Comparison of ENCODE assay signal across 9 cellular contexts in genomic region chr1:67716800-67717199, GRCh38. TPM values are rescaled to one million over a fixed set of nuclear protein-coding genes. Genes with fewer than 3 reads are reported as not detected.
DNase-seq lines count a peak whose midpoint lies in the region; ATAC-seq and TF ChIP-seq lines count a peak whose summit lies in the region.
"Had no signal": no experiment of that assay in that cellular context is flagged by ENCODE, and none has a peak within 500 bp of the region (broad histone marks: within the 10 kb centered on the region; RNA-seq: fewer than 3 reads in every experiment).

No MANE protein-coding gene starts in this region.

- H3K4me3 ChIP-seq in SJCRH30, result no peak overlapping the region
- H3K4me3 ChIP-seq in thyroid gland (replicated peaks in 1 of 3), result no peak overlapping the region
- H3K4me3 ChIP-seq in osteoblast (ENCODE audit: insufficient read depth, low read length), result no peak overlapping the region

- H3K36me3 ChIP-seq in SJCRH30 (no peaks in the 10 kb centered on the region), thyroid gland (no peaks in the 10 kb centered on the region), osteoblast (ENCODE audit: insufficient read depth, low read length) (no peaks in the 10 kb centered on the region)

- H3K27me3 Mint-ChIP-seq in activated CD8-positive, alpha-beta T cell treated with anti-CD3 and anti-CD28 coated beads, Interleukin-2, amount 10 ng/mL, durations not matched to agents 7 days and 5 days (ENCODE audit: low read depth), result peaks cover 2% of the 10 kb centered on the region

- POLR2A ChIA-PET in activated CD8-positive, alpha-beta T cell treated with anti-CD3 and anti-CD28 coated beads, Interleukin-2, amount 10 ng/mL, durations not matched to agents 7 days and 5 days (lab: Charles Lee), result no interaction called here

- H3K36me3 Mint-ChIP-seq in activated CD8-positive, alpha-beta T cell treated with anti-CD3 and anti-CD28 coated beads, Interleukin-2, amount 10 ng/mL, durations not matched to agents 7 days and 5 days (ENCODE audit: low read depth), result no peaks in the 10 kb centered on the region

- ATAC-seq in activated CD8-positive, alpha-beta T cell treated with anti-CD3 and anti-CD28 coated beads, Interleukin-2, amount 10 ng/mL, durations not matched to agents 7 days and 5 days, result no peak
- no peak for ATAC-seq in GM19023 (IDR thresholded peaks at IDR 0.05; ENCODE audit: unreplicated experiment)

- H3K27ac Mint-ChIP-seq in activated CD8-positive, alpha-beta T cell treated with anti-CD3 and anti-CD28 coated beads, Interleukin-2, amount 10 ng/mL, durations not matched to agents 7 days and 5 days, result no peak overlapping the region

- H3K27ac ChIP-seq in SJCRH30, result peak overlapping the region; percentile 25; the same call in 1 of the 2 replicates
- H3K27ac ChIP-seq in thyroid gland, result peak overlapping the region in 2 of 3 donors; percentile 3 to 72
- H3K27ac ChIP-seq in osteoblast (ENCODE audit: low read depth, low read length), result no peak overlapping the region

- peaks cover 77% of the 10 kb centered on the region for H3K79me2 ChIP-seq in osteoblast (ENCODE audit: insufficient read depth, low read length)

- intact Hi-C loops in thyroid gland (cut with DNase I), result loop anchor here (5.0 kb wide), 1 partner anchor 36 kb away; no protein-coding TSS in a partner anchor

- no peaks in the 10 kb centered on the region for H3K9me3 Mint-ChIP-seq in activated CD8-positive, alpha-beta T cell treated with anti-CD3 and anti-CD28 coated beads, Interleukin-2, amount 10 ng/mL, durations not matched to agents 7 days and 5 days (ENCODE audit: insufficient read depth)

- 59 to 65% methylated on average over 4 of the region's 4 CpGs for WGBS in thyroid gland, 2 donors

- H3K27me3 ChIP-seq in SJCRH30 (no peaks in the 10 kb centered on the region), thyroid gland (no peaks in the 10 kb centered on the region), osteoblast (ENCODE audit: insufficient read depth, low read length) (no peaks in the 10 kb centered on the region)

- CTCF ChIA-PET in activated CD8-positive, alpha-beta T cell treated with anti-CD3 and anti-CD28 coated beads, Interleukin-2, amount 10 ng/mL, durations not matched to agents 7 days and 5 days (lab: Charles Lee), result no interaction called here

- peaks cover 36% of the 10 kb centered on the region for H4K20me1 ChIP-seq in osteoblast (ENCODE audit: insufficient read depth, low read length)

- H3K4me1 ChIP-seq in SJCRH30 (peaks cover 59% of the 10 kb centered on the region), thyroid gland (peaks cover 31 to 59% of the 10 kb centered on the region in 2 donors), osteoblast (ENCODE audit: insufficient read depth, low read length) (peaks cover 35% of the 10 kb centered on the region)

- no peak overlapping the region for H3K4me2 ChIP-seq in osteoblast (ENCODE audit: insufficient read depth, low read length)

- H3K4me1 Mint-ChIP-seq in activated CD8-positive, alpha-beta T cell treated with anti-CD3 and anti-CD28 coated beads, Interleukin-2, amount 10 ng/mL, durations not matched to agents 7 days and 5 days (ENCODE audit: low read depth), result peaks cover 1% of the 10 kb centered on the region

- no peak overlapping the region for H3K4me3 Mint-ChIP-seq in activated CD8-positive, alpha-beta T cell treated with anti-CD3 and anti-CD28 coated beads, Interleukin-2, amount 10 ng/mL, durations not matched to agents 7 days and 5 days

- no peaks in the 10 kb centered on the region for H3K9me3 ChIP-seq in SJCRH30 (replicated peaks)
- H3K9me3 ChIP-seq in thyroid gland, result no peaks in the 10 kb centered on the region
- H3K9me3 ChIP-seq in osteoblast (ENCODE audit: low read depth, low read length), result no peaks in the 10 kb centered on the region

- no peak overlapping the region for H2AFZ ChIP-seq in osteoblast (ENCODE audit: low read length)

- no peak for TF ChIP-seq CTCF in thyroid gland (IDR thresholded peaks at IDR 0.05)
- no peak for TF ChIP-seq CTCF in osteoblast (IDR thresholded peaks at IDR 0.05; ENCODE audit: extremely low read depth, low read depth, low read length)

- TF ChIP-seq POLR2A in thyroid gland (IDR thresholded peaks at IDR 0.05), result no peak

- DNase-seq in NCI-H345 (lab: John Stamatoyannopoulos, UW) (peak; percentile 25), NCI-H345 treated with DMSO at 0.1 percent for 48 hours (lab: John Stamatoyannopoulos, UW; ENCODE audit: unreplicated experiment) (no peak), SJCRH30 (peak in 1 of 2 experiments; percentile 61), fibroblast of peridontal ligament (ENCODE audit: extremely low read depth) (peak; percentile 70), thyroid gland (peak; percentile 58 to 60), osteoblast (ENCODE audit: insufficient read length, low spot score, missing footprints) (no peak)
- DNase-seq in activated CD8-positive, alpha-beta T cell treated with anti-CD3 and anti-CD28 coated beads, Interleukin-2, amount 10 ng/mL, durations not matched to agents 7 days and 5 days, result no peak
- DNase-seq: stimulated activated naive CD4-positive, alpha-beta T cell treated with Interleukin-2 at 50 U/mL for 16 hours had no signal

RNA-seq across cellular contexts. Expression of gene GADD45A, which starts 31.8 kb away (rescaled TPM):
- 103 and 126 TPM in 2 replicates for total RNA-seq in SJCRH30 (2014; rRNA removed; shearing (Covaris generic))
- 10 to 100 TPM; 27.2 to 95.5 (median 62.9) TPM for total RNA-seq in thyroid gland
- total RNA-seq in osteoblast, result 48.0 and 48.9 TPM in 2 replicates
- 10 to 100 TPM; 17.9 to 21.7 TPM for total RNA-seq in activated CD8-positive, alpha-beta T cell treated with anti-CD3 and anti-CD28 coated beads, Interleukin-2, amount 10 ng/mL, durations not matched to agents 7 days and 5 days

Comparison
In these comparisons a context has a peak if more than half of its experiments do, and no peak if none do; other contexts are left out.
1. DNase-seq: peak in NCI-H345 (single experiment), fibroblast of peridontal ligament (single experiment) and thyroid gland (2 of 2); none in NCI-H345 treated with DMSO at 0.1 percent for 48 hours (single experiment), osteoblast (single experiment) and activated CD8-positive, alpha-beta T cell treated with anti-CD3 and anti-CD28 coated beads, Interleukin-2, amount 10 ng/mL, durations not matched to agents 7 days and 5 days (single experiment).